Comparison of ENCODE assay signal across 1 cellular context in the genomic region with DNA sequence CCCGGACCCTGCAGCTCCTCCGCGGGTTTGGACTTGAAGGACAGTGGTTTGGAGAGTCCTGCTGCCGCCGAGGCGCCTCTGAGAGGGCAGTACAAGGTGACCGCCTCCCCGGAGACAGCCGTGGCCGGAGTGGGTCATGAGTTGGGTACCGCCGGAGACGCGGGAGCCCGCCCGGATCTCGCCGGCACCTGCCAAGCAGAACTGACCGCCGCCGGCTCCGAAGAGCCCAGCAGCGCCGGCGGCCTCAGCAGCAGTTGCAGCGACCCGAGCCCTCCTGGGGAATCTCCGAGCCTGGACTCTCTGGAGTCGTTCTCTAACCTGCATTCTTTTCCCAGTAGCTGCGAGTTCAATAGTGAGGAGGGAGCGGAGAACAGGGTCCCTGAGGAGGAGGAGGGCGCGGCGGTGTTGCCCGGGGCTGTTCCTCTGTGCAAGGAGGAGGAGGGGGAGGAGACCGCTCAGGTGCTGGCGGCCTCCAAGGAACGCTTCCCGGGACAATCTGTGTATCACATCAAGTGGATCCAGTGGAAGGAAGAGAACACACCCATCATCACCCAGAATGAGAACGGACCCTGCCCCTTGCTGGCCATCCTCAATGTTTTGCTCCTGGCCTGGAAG.
TF ChIP-seq lines count a peak whose summit lies in the region.

No MANE protein-coding gene starts in this region.

TF ChIP-seq in endothelial cell of umbilical vein, 7 proteins besides CTCF, POLR2A, EP300 and RAD21:
- no peak for TF ChIP-seq JUN (IDR thresholded peaks at IDR 0.05; ENCODE audit: borderline replicate concordance, insufficient read depth, insufficient read length, low read depth)
- no peak for TF ChIP-seq MYC (IDR thresholded peaks at IDR 0.05; ENCODE audit: low read depth, low read length)
- TF ChIP-seq GATA2 (IDR thresholded peaks at IDR 0.05; ENCODE audit: insufficient read depth, insufficient read length, low read depth, low read length) = no peak
- TF ChIP-seq, protein P1, sequence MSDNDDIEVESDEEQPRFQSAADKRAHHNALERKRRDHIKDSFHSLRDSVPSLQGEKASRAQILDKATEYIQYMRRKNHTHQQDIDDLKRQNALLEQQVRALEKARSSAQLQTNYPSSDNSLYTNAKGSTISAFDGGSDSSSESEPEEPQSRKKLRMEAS (IDR thresholded peaks at IDR 0.05; ENCODE audit: insufficient read depth, insufficient read length) = no peak
- TF ChIP-seq POLR2AphosphoS5 (IDR thresholded peaks at IDR 0.05; ENCODE audit: insufficient read depth, low read depth, low read length) = no peak
